In genomic region chr3:116579843-116580242, GRCh38 we compare ENCODE assay signal across 14 cellular contexts.
A peak's percentile ranks its signal among the peaks of the same experiment; 100 is the strongest.
DNase-seq lines count a peak whose midpoint lies in the region; ATAC-seq, FAIRE-seq and TF ChIP-seq lines count a peak whose summit lies in the region.
"Had no signal": no experiment of that assay in that cellular context is flagged by ENCODE, and none has a peak within 500 bp of the region (broad histone marks: within the 10 kb centered on the region; RNA-seq: fewer than 3 reads in every experiment).

No MANE protein-coding gene starts in this region.

- H3K4me1 ChIP-seq in A549 = no peaks in the 10 kb centered on the region
- H3K4me1 ChIP-seq: colonic mucosa, HAP-1, left ventricle myocardium inferior had no signal

- no peaks in the 10 kb centered on the region for H3K9me3 ChIP-seq in A549
- H3K9me3 ChIP-seq: colonic mucosa, HAP-1 had no signal

- no peaks in the 10 kb centered on the region for H3K36me3 Mint-ChIP-seq in effector memory CD8-positive, alpha-beta T cell (ENCODE audit: insufficient read depth)

- no peak for FAIRE-seq in A549 (lab: Jason Lieb, UNC)

- TF ChIP-seq CTCF in A549 (IDR thresholded peaks at IDR 0.05) (no peak), GM12865 (IDR thresholded peaks at IDR 0.05; ENCODE audit: insufficient read depth, low read depth, low read length, missing control alignments) (no peak), fibroblast of mammary gland (conservative IDR thresholded peaks at IDR 0.05; ENCODE audit: control insufficient read depth, insufficient read depth, low read depth, low read length) (no peak)

- no peaks in the 10 kb centered on the region for H3K27me3 Mint-ChIP-seq in effector memory CD8-positive, alpha-beta T cell
- H3K27me3 Mint-ChIP-seq: activated T-helper 17 cell treated with anti-CD3 and anti-CD28 coated beads, Interleukin-2, amount 50 U/mL, for 72 hours had no signal

- H3K4me2 ChIP-seq in A549 = no peak overlapping the region

- DNase-seq in A549 (ENCODE audit: low read depth in 1 of 2, low spot score in 1 of 2) = peak in 1 of 2 experiments; percentile 3
- peak; percentile 1 for DNase-seq in GM12865 (ENCODE audit: low read depth)
- DNase-seq in SK-N-DZ (ENCODE audit: low spot score) = peak; percentile 11
- DNase-seq in fibroblast of mammary gland (ENCODE audit: low read depth) = peak; percentile 15
- DNase-seq in effector memory CD8-positive, alpha-beta T cell = no peak
- DNase-seq in activated effector memory CD4-positive, alpha-beta T cell treated with Interleukin-2 at 50 U/mL for 16 hours = no peak
- DNase-seq: activated CD4-positive, alpha-beta T cell treated with anti-CD3 and anti-CD28 coated beads for 4 hours; colonic mucosa; left ventricle myocardium inferior; NCI-H446 treated with DMSO at 0.1 percent for 48 hours had no signal

- peaks cover 0 to 10% of the 10 kb centered on the region in 2 donors for H3K9me3 Mint-ChIP-seq in effector memory CD8-positive, alpha-beta T cell

- no peak for TF ChIP-seq RAD21 in A549 (conservative IDR thresholded peaks at IDR 0.05 in 1 of 2, IDR thresholded peaks at IDR 0.05 in 1 of 2)

- H3K27ac ChIP-seq in A549 = no peak overlapping the region
- H3K27ac ChIP-seq: colonic mucosa, left ventricle myocardium inferior had no signal

- no peak for TF ChIP-seq EP300 in A549 (IDR thresholded peaks at IDR 0.05)

- H3K4me3 ChIP-seq in A549 (no peak overlapping the region), GM12865 (ENCODE audit: low read depth, low read length) (no peak overlapping the region), fibroblast of mammary gland (ENCODE audit: control insufficient read depth, low read depth, low read length) (no peak overlapping the region)
- H3K4me3 ChIP-seq: colonic mucosa, HAP-1, left ventricle myocardium inferior had no signal

- no peak overlapping the region for H3K4me3 Mint-ChIP-seq in effector memory CD8-positive, alpha-beta T cell
- H3K4me3 Mint-ChIP-seq: activated T-helper 17 cell treated with anti-CD3 and anti-CD28 coated beads, Interleukin-2, amount 50 U/mL, for 72 hours had no signal

- H3K27ac Mint-ChIP-seq in effector memory CD8-positive, alpha-beta T cell = no peak overlapping the region
- H3K27ac Mint-ChIP-seq: activated T-helper 17 cell treated with anti-CD3 and anti-CD28 coated beads, Interleukin-2, amount 50 U/mL, for 72 hours had no signal

- POLR2A ChIA-PET in A549 (lab: Yijun Ruan, JAX) = no interaction called here

- WGBS in A549 (ENCODE audit: missing lambda C conversion rate) = 4% methylated on average over 6 of the region's 6 CpGs

- H3K4me1 Mint-ChIP-seq in effector memory CD8-positive, alpha-beta T cell (ENCODE audit: low read depth in 2 of 2) = no peaks in the 10 kb centered on the region
- H3K4me1 Mint-ChIP-seq: activated T-helper 17 cell treated with anti-CD3 and anti-CD28 coated beads, Interleukin-2, amount 50 U/mL, for 72 hours had no signal

- no peak for TF ChIP-seq POLR2A in A549 (IDR thresholded peaks at IDR 0.05; ENCODE audit: low read length)

- CTCF ChIA-PET in A549 (lab: Yijun Ruan, JAX) = no interaction called here

- no peak for ATAC-seq in A549
- no peak for ATAC-seq in HG02852 (IDR thresholded peaks at IDR 0.05; ENCODE audit: unreplicated experiment)
- ATAC-seq in effector memory CD8-positive, alpha-beta T cell (replicated peaks) = no peak
- ATAC-seq in GM21576 (IDR thresholded peaks at IDR 0.05; ENCODE audit: unreplicated experiment) = no peak
- ATAC-seq: activated T-helper 17 cell treated with anti-CD3 and anti-CD28 coated beads, Interleukin-2, amount 50 U/mL, for 72 hours had no signal

TF ChIP-seq in A549, 52 proteins besides CTCF, POLR2A, EP300 and RAD21:
- no peak for TF ChIP-seq ZNF302 (CRISPR knock-in tag; IDR thresholded peaks at IDR 0.05)
- TF ChIP-seq, protein P1, sequence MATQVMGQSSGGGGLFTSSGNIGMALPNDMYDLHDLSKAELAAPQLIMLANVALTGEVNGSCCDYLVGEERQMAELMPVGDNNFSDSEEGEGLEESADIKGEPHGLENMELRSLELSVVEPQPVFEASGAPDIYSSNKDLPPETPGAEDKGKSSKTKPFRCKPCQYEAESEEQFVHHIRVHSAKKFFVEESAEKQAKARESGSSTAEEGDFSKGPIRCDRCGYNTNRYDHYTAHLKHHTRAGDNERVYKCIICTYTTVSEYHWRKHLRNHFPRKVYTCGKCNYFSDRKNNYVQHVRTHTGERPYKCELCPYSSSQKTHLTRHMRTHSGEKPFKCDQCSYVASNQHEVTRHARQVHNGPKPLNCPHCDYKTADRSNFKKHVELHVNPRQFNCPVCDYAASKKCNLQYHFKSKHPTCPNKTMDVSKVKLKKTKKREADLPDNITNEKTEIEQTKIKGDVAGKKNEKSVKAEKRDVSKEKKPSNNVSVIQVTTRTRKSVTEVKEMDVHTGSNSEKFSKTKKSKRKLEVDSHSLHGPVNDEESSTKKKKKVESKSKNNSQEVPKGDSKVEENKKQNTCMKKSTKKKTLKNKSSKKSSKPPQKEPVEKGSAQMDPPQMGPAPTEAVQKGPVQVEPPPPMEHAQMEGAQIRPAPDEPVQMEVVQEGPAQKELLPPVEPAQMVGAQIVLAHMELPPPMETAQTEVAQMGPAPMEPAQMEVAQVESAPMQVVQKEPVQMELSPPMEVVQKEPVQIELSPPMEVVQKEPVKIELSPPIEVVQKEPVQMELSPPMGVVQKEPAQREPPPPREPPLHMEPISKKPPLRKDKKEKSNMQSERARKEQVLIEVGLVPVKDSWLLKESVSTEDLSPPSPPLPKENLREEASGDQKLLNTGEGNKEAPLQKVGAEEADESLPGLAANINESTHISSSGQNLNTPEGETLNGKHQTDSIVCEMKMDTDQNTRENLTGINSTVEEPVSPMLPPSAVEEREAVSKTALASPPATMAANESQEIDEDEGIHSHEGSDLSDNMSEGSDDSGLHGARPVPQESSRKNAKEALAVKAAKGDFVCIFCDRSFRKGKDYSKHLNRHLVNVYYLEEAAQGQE (IDR thresholded peaks at IDR 0.05) = peak; percentile 80
TF ChIP-seq in A549: peak in this region for 1.

Comparison
In these comparisons a context has a peak if more than half of its experiments do, and no peak if none do; other contexts are left out.
1. DNase-seq: peak in GM12865 (single experiment), SK-N-DZ (single experiment) and fibroblast of mammary gland (single experiment); none in effector memory CD8-positive, alpha-beta T cell (0 of 3) and activated effector memory CD4-positive, alpha-beta T cell treated with Interleukin-2 at 50 U/mL for 16 hours (single experiment).